17 cellular contexts compared by ENCODE assay signal in the genomic region with DNA sequence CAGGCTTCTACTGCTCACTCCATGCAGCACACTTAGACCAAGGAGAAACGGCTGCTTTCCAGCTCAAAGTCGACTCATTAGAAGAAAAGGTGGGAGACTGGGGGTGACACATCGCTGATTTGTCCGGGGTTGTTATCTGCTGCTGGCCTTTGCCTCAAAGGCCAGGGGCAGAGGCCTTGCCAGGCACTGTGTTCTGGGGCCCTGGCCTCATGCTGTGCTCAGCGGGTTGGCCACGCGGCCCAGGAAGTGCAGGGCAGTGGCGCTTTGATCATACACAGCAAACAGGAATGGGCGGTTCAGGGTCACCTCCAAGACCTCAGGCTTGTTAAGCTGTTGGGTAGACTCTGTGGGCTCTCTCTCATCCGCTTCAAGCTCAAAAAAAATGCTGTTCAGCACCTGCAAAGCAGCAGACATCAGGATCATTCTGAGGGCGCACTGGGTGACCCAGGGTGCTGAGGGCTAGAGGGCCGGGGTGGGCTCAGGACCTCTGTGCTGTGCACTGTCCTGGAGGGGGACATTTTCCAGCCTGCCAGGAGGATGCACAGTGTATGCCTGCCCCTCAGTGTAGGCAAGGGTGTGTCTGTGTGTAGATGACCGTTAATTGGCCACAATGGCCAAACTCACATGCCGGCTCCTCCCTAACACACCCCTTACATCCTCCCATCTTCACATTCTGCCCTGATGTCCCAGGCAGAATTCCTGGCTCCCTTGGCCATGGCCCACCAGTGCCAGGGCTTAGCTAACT. TPM values are rescaled to one million over a fixed set of nuclear protein-coding genes. Genes with fewer than 3 reads are reported as not detected.
DNase-seq lines count a peak whose midpoint lies in the region; ATAC-seq and TF ChIP-seq lines count a peak whose summit lies in the region.
"Had no signal": no experiment of that assay in that cellular context is flagged by ENCODE, and none has a peak within 500 bp of the region (broad histone marks: within the 10 kb centered on the region; RNA-seq: fewer than 3 reads in every experiment).

No MANE protein-coding gene starts in this region.

- TF ChIP-seq POLR2A in sigmoid colon (IDR thresholded peaks at IDR 0.05) = no peak

- 78 to 86% methylated on average over 14 of the region's 14 CpGs for WGBS in sigmoid colon, 2 donors

- ATAC-seq in sciatic nerve (peak; percentile 38), HG02970 (IDR thresholded peaks at IDR 0.05; ENCODE audit: low FRiP score, unreplicated experiment) (no peak)
- ATAC-seq: CD8-positive, alpha-beta T cell; foreskin keratinocyte; psoas muscle had no signal

- H3K36me3 ChIP-seq in HEK293 (ENCODE audit: control insufficient read depth in 2 of 2, insufficient read depth in 1 of 2, low read length in 2 of 2) (no peaks in the 10 kb centered on the region), sigmoid colon (no peaks in the 10 kb centered on the region)
- H3K36me3 ChIP-seq: thoracic aorta had no signal

- in situ Hi-C loops in ACHN (cut with HindIII; ENCODE audit: low pct_ligation_motif_present, low pct_unique_long_range_greater_than_20kb, low sequenced_read_pairs) = no loop called here

- H3K4me3 ChIP-seq in HEK293 (ENCODE audit: low read depth, low read length) = no peak overlapping the region
- no peak overlapping the region for H3K4me3 ChIP-seq in sigmoid colon
- H3K4me3 ChIP-seq: psoas muscle, thoracic aorta had no signal

- DNase-seq in NCI-H69 (lab: John Stamatoyannopoulos, UW) (peak; percentile 87), left kidney (ENCODE audit: low read depth, low spot score) (peak; percentile 84), sciatic nerve (ENCODE audit: low spot score) (no peak), NCI-H226 (no peak), sigmoid colon (no peak), ACHN (no peak)
- DNase-seq: activated CD4-positive, alpha-beta T cell treated with anti-CD3 and anti-CD28 coated beads for 48 hours; CD8-positive, alpha-beta T cell; foreskin keratinocyte; mesendoderm; NCI-H1436 had no signal

- H3K4me1 ChIP-seq in HEK293 (ENCODE audit: control insufficient read depth, insufficient read depth, low read length) (no peaks in the 10 kb centered on the region), sigmoid colon (no peaks in the 10 kb centered on the region)
- H3K4me1 ChIP-seq: foreskin keratinocyte, psoas muscle had no signal

- H3K27me3 ChIP-seq in sigmoid colon = no peaks in the 10 kb centered on the region

- TF ChIP-seq CTCF in HEK293 (tag by site-specific recombination; IDR thresholded peaks at IDR 0.05) (no peak), sigmoid colon (IDR thresholded peaks at IDR 0.05) (no peak)

- POLR2A ChIA-PET in HEK293 (lab: Yijun Ruan, JAX) = no interaction called here

- TF ChIP-seq EP300 in sigmoid colon (IDR thresholded peaks at IDR 0.05) = no peak

- CTCF ChIA-PET in HEK293 (lab: Yijun Ruan, JAX) = interaction anchor here (0.6 to 1.3 kb wide), 3 partner anchors 35 to 1221 kb away, joined by 3 read pairs; no protein-coding TSS in a partner anchor

- intact Hi-C loops in sciatic nerve (cut with DNase I) (no loop called here), sigmoid colon (cut with DNase I) (no loop called here)

- H3K9me3 ChIP-seq in HEK293 (ENCODE audit: control insufficient read depth, insufficient read depth, low read depth, low read length) (no peaks in the 10 kb centered on the region), sigmoid colon (no peaks in the 10 kb centered on the region)
- H3K9me3 ChIP-seq: psoas muscle, thoracic aorta had no signal

- H3K27ac ChIP-seq in HEK293 (ENCODE audit: extremely low read depth, low read depth, low read length) = no peak overlapping the region
- no peak overlapping the region for H3K27ac ChIP-seq in sigmoid colon
- H3K27ac ChIP-seq: foreskin keratinocyte, psoas muscle, thoracic aorta had no signal

TF ChIP-seq in HEK293, 187 proteins besides CTCF, POLR2A, EP300 and RAD21:
- TF ChIP-seq ZNF140 (tag by site-specific recombination; IDR thresholded peaks at IDR 0.05) = no peak
- TF ChIP-seq ZIC2 (tag by site-specific recombination; IDR thresholded peaks at IDR 0.05) = peak; percentile 59

RNA-seq across cellular contexts. Expression of a gene that starts 10.8 kb away (rescaled TPM):
- total RNA-seq in sciatic nerve (13.0 TPM), sigmoid colon (1 to 10 TPM in 3 of 4 donors, under 1 TPM in 1; 0.36 to 9.2 (median 3.0) TPM)
- 1 to 10 TPM in 2 of 3 donors, under 1 TPM in 1; 0.60 to 3.5 (median 1.6) TPM for polyA plus RNA-seq in sigmoid colon
- total RNA-seq: CD8-positive, alpha-beta T cell; foreskin keratinocyte had no signal
- polyA plus RNA-seq: foreskin keratinocyte, neural cell had no signal

RNA-seq across cellular contexts. Expression of a gene that starts 44.1 kb away (rescaled TPM):
- total RNA-seq in sciatic nerve = 0.13 TPM
- under 1 TPM in 1 of 4 donors, not detected in 3; 0.55 TPM for total RNA-seq in sigmoid colon
- 10 to 100 TPM; 13.2 to 83.2 (median 48.0) TPM for polyA plus RNA-seq in sigmoid colon
- total RNA-seq: bronchial epithelial cell; CD8-positive, alpha-beta T cell; foreskin keratinocyte; psoas muscle had no signal
- polyA plus RNA-seq: foreskin keratinocyte had no signal

Comparison
In these comparisons a context has a peak if more than half of its experiments do, and no peak if none do; other contexts are left out.
1. DNase-seq: peak in NCI-H69 (single experiment) and left kidney (single experiment); none in sciatic nerve (single experiment), NCI-H226 (single experiment), sigmoid colon (single experiment) and ACHN (single experiment).